15 cellular contexts compared by ENCODE assay signal in genomic region chr14:106055257-106055656, GRCh38.
DNase-seq lines count a peak whose midpoint lies in the region; ATAC-seq and TF ChIP-seq lines count a peak whose summit lies in the region.
"Had no signal": no experiment of that assay in that cellular context is flagged by ENCODE, and none has a peak within 500 bp of the region (broad histone marks: within the 10 kb centered on the region; RNA-seq: fewer than 3 reads in every experiment).

No MANE protein-coding gene starts in this region.

- peak overlapping the region; percentile 38 for H3K27ac Mint-ChIP-seq in activated T-helper 17 cell treated with anti-CD3 and anti-CD28 coated beads, Interleukin-2, amount 50 U/mL, for 72 hours
- H3K27ac Mint-ChIP-seq in activated T-cell treated with anti-CD3 and anti-CD28 coated beads, Interleukin-2, amount 50 U/mL, for 72 hours = no peak overlapping the region
- H3K27ac Mint-ChIP-seq: CD14-positive monocyte; CD4-positive, alpha-beta T cell; HFFc6 had no signal

- peak overlapping the region; percentile 25 for H3K4me2 ChIP-seq in DND-41 (ENCODE audit: insufficient read depth, low read length)
- no peak overlapping the region for H3K4me2 ChIP-seq in osteoblast (ENCODE audit: insufficient read depth, low read length)

- no peaks in the 10 kb centered on the region for H3K9me3 Mint-ChIP-seq in activated T-helper 17 cell treated with anti-CD3 and anti-CD28 coated beads, Interleukin-2, amount 50 U/mL, for 72 hours
- no peaks in the 10 kb centered on the region for H3K9me3 Mint-ChIP-seq in activated T-cell treated with anti-CD3 and anti-CD28 coated beads, Interleukin-2, amount 50 U/mL, for 72 hours
- H3K9me3 Mint-ChIP-seq: CD4-positive, alpha-beta T cell; CD8-positive, alpha-beta memory T cell had no signal

- H3K4me3 ChIP-seq in DND-41 (ENCODE audit: low read depth in 1 of 2, low read length in 2 of 2) = no peak overlapping the region; a peak in 1 of 4 replicates
- H3K4me3 ChIP-seq in osteoblast (ENCODE audit: insufficient read depth, low read length) = no peak overlapping the region
- H3K4me3 ChIP-seq: HAP-1 had no signal

- TF ChIP-seq CTCF in DND-41 (IDR thresholded peaks at IDR 0.05; ENCODE audit: borderline replicate concordance, extremely low read depth, low read length, poor library complexity, severe bottlenecking) = no peak
- no peak for TF ChIP-seq CTCF in osteoblast (IDR thresholded peaks at IDR 0.05; ENCODE audit: extremely low read depth, low read depth, low read length)

- H3K27me3 Mint-ChIP-seq in activated T-helper 17 cell treated with anti-CD3 and anti-CD28 coated beads, Interleukin-2, amount 50 U/mL, for 72 hours = peaks cover 13% of the 10 kb centered on the region
- H3K27me3 Mint-ChIP-seq in activated T-cell treated with anti-CD3 and anti-CD28 coated beads, Interleukin-2, amount 50 U/mL, for 72 hours (ENCODE audit: low read depth) = peaks cover 14% of the 10 kb centered on the region

- H2AFZ ChIP-seq in DND-41 (ENCODE audit: low read depth, low read length) = peak overlapping the region; percentile 44
- no peak overlapping the region for H2AFZ ChIP-seq in osteoblast (ENCODE audit: low read length)

- peak overlapping the region; percentile 33 for H3K9ac ChIP-seq in DND-41 (ENCODE audit: low read depth, low read length)

- H3K4me3 Mint-ChIP-seq in activated T-helper 17 cell treated with anti-CD3 and anti-CD28 coated beads, Interleukin-2, amount 50 U/mL, for 72 hours = no peak overlapping the region
- no peak overlapping the region for H3K4me3 Mint-ChIP-seq in activated T-cell treated with anti-CD3 and anti-CD28 coated beads, Interleukin-2, amount 50 U/mL, for 72 hours
- H3K4me3 Mint-ChIP-seq: CD14-positive monocyte; CD4-positive, alpha-beta T cell; CD8-positive, alpha-beta memory T cell; HFFc6 had no signal

- H3K36me3 ChIP-seq in DND-41 (ENCODE audit: insufficient read depth, low read length) (no peaks in the 10 kb centered on the region), osteoblast (ENCODE audit: insufficient read depth, low read length) (no peaks in the 10 kb centered on the region)
- H3K36me3 ChIP-seq: HAP-1 had no signal

- peak overlapping the region; percentile 81 for H3K27ac ChIP-seq in DND-41 (ENCODE audit: low read length)
- H3K27ac ChIP-seq in osteoblast (ENCODE audit: low read depth, low read length) = no peak overlapping the region

- peak; percentile 78 for ATAC-seq in DND-41 (ENCODE audit: insufficient read depth, low read depth)
- no peak for ATAC-seq in activated T-helper 17 cell treated with anti-CD3 and anti-CD28 coated beads, Interleukin-2, amount 50 U/mL, for 72 hours (replicated peaks)
- no peak for ATAC-seq in activated T-cell treated with anti-CD3 and anti-CD28 coated beads, Interleukin-2, amount 50 U/mL, for 72 hours (replicated peaks in 1 of 2)

- H3K36me3 Mint-ChIP-seq in activated T-helper 17 cell treated with anti-CD3 and anti-CD28 coated beads, Interleukin-2, amount 50 U/mL, for 72 hours (ENCODE audit: low read depth) = no peaks in the 10 kb centered on the region
- no peaks in the 10 kb centered on the region for H3K36me3 Mint-ChIP-seq in activated T-cell treated with anti-CD3 and anti-CD28 coated beads, Interleukin-2, amount 50 U/mL, for 72 hours (ENCODE audit: insufficient read depth in 2 of 2)
- H3K36me3 Mint-ChIP-seq: CD14-positive monocyte; CD8-positive, alpha-beta memory T cell had no signal

- no peaks in the 10 kb centered on the region for H3K4me1 Mint-ChIP-seq in activated T-helper 17 cell treated with anti-CD3 and anti-CD28 coated beads, Interleukin-2, amount 50 U/mL, for 72 hours
- peaks cover 50% of the 10 kb centered on the region for H3K4me1 Mint-ChIP-seq in activated T-cell treated with anti-CD3 and anti-CD28 coated beads, Interleukin-2, amount 50 U/mL, for 72 hours (ENCODE audit: low read depth)
- H3K4me1 Mint-ChIP-seq: CD14-positive monocyte; CD8-positive, alpha-beta memory T cell had no signal

- H3K9me3 ChIP-seq in DND-41 (ENCODE audit: insufficient read depth, low read length, severe bottlenecking) = peaks cover 5% of the 10 kb centered on the region
- no peaks in the 10 kb centered on the region for H3K9me3 ChIP-seq in osteoblast (ENCODE audit: low read depth, low read length)
- H3K9me3 ChIP-seq: HAP-1 had no signal

- DNase-seq in DND-41 (peak; percentile 59), osteoblast (ENCODE audit: insufficient read length, low spot score, missing footprints) (peak; percentile 3), globus pallidus (ENCODE audit: low spot score) (no peak), anterior cingulate cortex (lab: John Stamatoyannopoulos, UW) (no peak)
- no peak for DNase-seq in activated T-cell treated with anti-CD3 and anti-CD28 coated beads, Interleukin-2, amount 50 U/mL, for 72 hours
- DNase-seq: CD4-positive, alpha-beta T cell; CD8-positive, alpha-beta memory T cell; DMS 273 treated with DMSO at 0.1 percent for 48 hours; DMS79; GF-D8; GOT3; HFFc6 had no signal

- H3K4me1 ChIP-seq in DND-41 (ENCODE audit: insufficient read depth, low read length) (peaks cover 53% of the 10 kb centered on the region), osteoblast (ENCODE audit: insufficient read depth, low read length) (no peaks in the 10 kb centered on the region)
- H3K4me1 ChIP-seq: HAP-1 had no signal

- no peaks in the 10 kb centered on the region for H3K79me2 ChIP-seq in DND-41 (ENCODE audit: insufficient read depth, low read length)
- no peaks in the 10 kb centered on the region for H3K79me2 ChIP-seq in osteoblast (ENCODE audit: insufficient read depth, low read length)

- H4K20me1 ChIP-seq in DND-41 (ENCODE audit: insufficient read depth, low read length) = no peaks in the 10 kb centered on the region
- H4K20me1 ChIP-seq in osteoblast (ENCODE audit: insufficient read depth, low read length) = no peaks in the 10 kb centered on the region

- H3K27me3 ChIP-seq in DND-41 (ENCODE audit: insufficient read depth, low read length, poor library complexity) (no peaks in the 10 kb centered on the region), osteoblast (ENCODE audit: insufficient read depth, low read length) (no peaks in the 10 kb centered on the region)

Comparison
In these comparisons a context has a peak if more than half of its experiments do, and no peak if none do; other contexts are left out.
1. DNase-seq: peak in DND-41 (single experiment) and osteoblast (single experiment); none in globus pallidus (single experiment), anterior cingulate cortex (0 of 58) and activated T-cell treated with anti-CD3 and anti-CD28 coated beads, Interleukin-2, amount 50 U/mL, for 72 hours (0 of 2).